Comparison of ENCODE assay signal across 15 cellular contexts in genomic region chrX:137550561-137551305, GRCh38. TPM values are rescaled to one million over a fixed set of nuclear protein-coding genes. Genes with fewer than 3 reads are reported as not detected.
DNase-seq lines count a peak whose midpoint lies in the region; ATAC-seq and TF ChIP-seq lines count a peak whose summit lies in the region.
"Had no signal": no experiment of that assay in that cellular context is flagged by ENCODE, and none has a peak within 500 bp of the region (broad histone marks: within the 10 kb centered on the region; RNA-seq: fewer than 3 reads in every experiment).

No MANE protein-coding gene starts in this region.

- peaks cover 34% of the 10 kb centered on the region for H3K27me3 Mint-ChIP-seq in activated naive CD4-positive, alpha-beta T cell treated with anti-CD3 and anti-CD28 coated beads for 36 hours (ENCODE audit: low read depth)
- H3K27me3 Mint-ChIP-seq in activated T-helper 17 cell treated with anti-CD3 and anti-CD28 coated beads, Interleukin-2, amount 50 U/mL, for 72 hours = peaks cover 18% of the 10 kb centered on the region
- H3K27me3 Mint-ChIP-seq in T-helper 2 cell treated with Interferon-gamma antibody and Interleukin-4, amounts not matched to agents 5 μg/mL and 100 μg/mL, for 36 hours (ENCODE audit: low read depth) = peaks cover 42% of the 10 kb centered on the region

- H3K27me3 ChIP-seq in iPS-18a (ENCODE audit: control insufficient read depth, insufficient read depth, low read length) (peaks cover 40% of the 10 kb centered on the region), sigmoid colon (peaks cover 38 to 67% (median 48%) of the 10 kb centered on the region in 3 donors)

- H3K4me1 ChIP-seq in iPS-18a (ENCODE audit: control insufficient read depth, low read depth, low read length) (peaks cover 7% of the 10 kb centered on the region), sigmoid colon (peaks cover 0 to 17% (median 9%) of the 10 kb centered on the region in 4 donors)
- H3K4me1 ChIP-seq: left lung had no signal

- peaks cover 11% of the 10 kb centered on the region for H3K4me1 Mint-ChIP-seq in activated naive CD4-positive, alpha-beta T cell treated with anti-CD3 and anti-CD28 coated beads for 36 hours (ENCODE audit: low read depth)
- no peaks in the 10 kb centered on the region for H3K4me1 Mint-ChIP-seq in activated T-helper 17 cell treated with anti-CD3 and anti-CD28 coated beads, Interleukin-2, amount 50 U/mL, for 72 hours
- H3K4me1 Mint-ChIP-seq in T-helper 2 cell treated with Interferon-gamma antibody and Interleukin-4, amounts not matched to agents 5 μg/mL and 100 μg/mL, for 36 hours (ENCODE audit: low read depth) = no peaks in the 10 kb centered on the region
- H3K4me1 Mint-ChIP-seq: activated CD4-positive, alpha-beta memory T cell treated with anti-CD3 and anti-CD28 coated beads, Interleukin-2, amount 10 ng/mL, durations not matched to agents 7 days and 5 days had no signal

- DNase-seq in activated naive CD4-positive, alpha-beta T cell treated with anti-CD3 and anti-CD28 coated beads for 36 hours = no peak
- DNase-seq in activated naive CD4-positive, alpha-beta T cell treated with anti-CD3 and anti-CD28 coated beads, Interleukin-2, amount 50 U/mL, for 16 hours = no peak
- DNase-seq in sigmoid colon (no peak), H4 (ENCODE audit: low spot score) (no peak)
- DNase-seq in T-helper 2 cell treated with Interferon-gamma antibody and Interleukin-4, amounts not matched to agents 5 μg/mL and 100 μg/mL, for 36 hours (ENCODE audit: low spot score) = no peak
- DNase-seq: activated CD4-positive, alpha-beta memory T cell treated with anti-CD3 and anti-CD28 coated beads, Interleukin-2, amount 10 ng/mL, durations not matched to agents 7 days and 5 days; activated effector memory CD4-positive, alpha-beta T cell treated with Interleukin-2 at 50 U/mL for 16 hours; head of caudate nucleus; left lung; naive thymus-derived CD8-positive, alpha-beta T cell; NCI-H1092; stimulated activated CD4-positive, alpha-beta T cell treated with anti-CD3 and anti-CD28 coated beads, Interleukin-4, amount 100 ng/mL, for 4 hours had no signal

- CTCF ChIA-PET in activated naive CD4-positive, alpha-beta T cell treated with anti-CD3 and anti-CD28 coated beads for 36 hours (lab: Charles Lee) = interaction anchor here (0.7 kb wide), 1 partner anchor 118 kb away, joined by 3 read pairs; no protein-coding TSS in a partner anchor

- intact Hi-C loops in activated naive CD4-positive, alpha-beta T cell treated with anti-CD3 and anti-CD28 coated beads for 36 hours (cut with micrococcal nuclease) = loop anchor here (1.0 kb wide), 1 partner anchor 18 kb away; no protein-coding TSS in a partner anchor
- intact Hi-C loops in sigmoid colon (cut with DNase I) = no loop called here

- no peaks in the 10 kb centered on the region for H3K36me3 Mint-ChIP-seq in activated naive CD4-positive, alpha-beta T cell treated with anti-CD3 and anti-CD28 coated beads for 36 hours (ENCODE audit: low read depth)
- H3K36me3 Mint-ChIP-seq in activated T-helper 17 cell treated with anti-CD3 and anti-CD28 coated beads, Interleukin-2, amount 50 U/mL, for 72 hours (ENCODE audit: low read depth) = no peaks in the 10 kb centered on the region
- no peaks in the 10 kb centered on the region for H3K36me3 Mint-ChIP-seq in T-helper 2 cell treated with Interferon-gamma antibody and Interleukin-4, amounts not matched to agents 5 μg/mL and 100 μg/mL, for 36 hours (ENCODE audit: low read depth)
- H3K36me3 Mint-ChIP-seq: naive thymus-derived CD8-positive, alpha-beta T cell had no signal

- H3K4me3 ChIP-seq in iPS-18a (ENCODE audit: low read length) (peak overlapping the region; percentile 54), sigmoid colon (peak overlapping the region in 3 of 4 donors; percentile 11 to 21 (median 18))
- H3K4me3 ChIP-seq: left lung had no signal

- peaks cover 3% of the 10 kb centered on the region for H3K9me3 ChIP-seq in iPS-18a (ENCODE audit: control insufficient read depth, low read depth, low read length)
- no peaks in the 10 kb centered on the region for H3K9me3 ChIP-seq in sigmoid colon
- H3K9me3 ChIP-seq: left lung had no signal

- no peak overlapping the region for H3K9ac ChIP-seq in iPS-18a (ENCODE audit: low read length)

- H3K27ac ChIP-seq in iPS-18a (ENCODE audit: low read length) (no peak overlapping the region), sigmoid colon (no peak overlapping the region)
- H3K27ac ChIP-seq: left lung had no signal

- H3K9me3 Mint-ChIP-seq in activated naive CD4-positive, alpha-beta T cell treated with anti-CD3 and anti-CD28 coated beads for 36 hours = no peaks in the 10 kb centered on the region
- H3K9me3 Mint-ChIP-seq in activated T-helper 17 cell treated with anti-CD3 and anti-CD28 coated beads, Interleukin-2, amount 50 U/mL, for 72 hours = no peaks in the 10 kb centered on the region
- no peaks in the 10 kb centered on the region for H3K9me3 Mint-ChIP-seq in T-helper 2 cell treated with Interferon-gamma antibody and Interleukin-4, amounts not matched to agents 5 μg/mL and 100 μg/mL, for 36 hours
- H3K9me3 Mint-ChIP-seq: activated CD4-positive, alpha-beta memory T cell treated with anti-CD3 and anti-CD28 coated beads, Interleukin-2, amount 10 ng/mL, durations not matched to agents 7 days and 5 days had no signal

- H3K4me3 Mint-ChIP-seq in activated naive CD4-positive, alpha-beta T cell treated with anti-CD3 and anti-CD28 coated beads for 36 hours = peak overlapping the region; percentile 27
- H3K4me3 Mint-ChIP-seq in activated T-helper 17 cell treated with anti-CD3 and anti-CD28 coated beads, Interleukin-2, amount 50 U/mL, for 72 hours = peak overlapping the region; percentile 20
- H3K4me3 Mint-ChIP-seq in T-helper 2 cell treated with Interferon-gamma antibody and Interleukin-4, amounts not matched to agents 5 μg/mL and 100 μg/mL, for 36 hours = no peak overlapping the region
- H3K4me3 Mint-ChIP-seq: activated CD4-positive, alpha-beta memory T cell treated with anti-CD3 and anti-CD28 coated beads, Interleukin-2, amount 10 ng/mL, durations not matched to agents 7 days and 5 days had no signal

- TF ChIP-seq EP300 in sigmoid colon (IDR thresholded peaks at IDR 0.05) = no peak

- WGBS in sigmoid colon, 2 donors = 9 to 20% methylated on average over 45 to 51 of the region's 51 CpGs

- H3K27ac Mint-ChIP-seq in activated naive CD4-positive, alpha-beta T cell treated with anti-CD3 and anti-CD28 coated beads for 36 hours = no peak overlapping the region
- no peak overlapping the region for H3K27ac Mint-ChIP-seq in activated T-helper 17 cell treated with anti-CD3 and anti-CD28 coated beads, Interleukin-2, amount 50 U/mL, for 72 hours
- H3K27ac Mint-ChIP-seq in T-helper 2 cell treated with Interferon-gamma antibody and Interleukin-4, amounts not matched to agents 5 μg/mL and 100 μg/mL, for 36 hours = no peak overlapping the region
- H3K27ac Mint-ChIP-seq: activated CD4-positive, alpha-beta memory T cell treated with anti-CD3 and anti-CD28 coated beads, Interleukin-2, amount 10 ng/mL, durations not matched to agents 7 days and 5 days; naive thymus-derived CD8-positive, alpha-beta T cell had no signal

- no peak for TF ChIP-seq POLR2A in sigmoid colon (IDR thresholded peaks at IDR 0.05)

- TF ChIP-seq CTCF in sigmoid colon (IDR thresholded peaks at IDR 0.05) = no peak

- ATAC-seq in activated T-helper 17 cell treated with anti-CD3 and anti-CD28 coated beads, Interleukin-2, amount 50 U/mL, for 72 hours (replicated peaks) = no peak
- ATAC-seq in GM19455 (IDR thresholded peaks at IDR 0.05; ENCODE audit: unreplicated experiment) = no peak
- ATAC-seq: left lung; naive thymus-derived CD8-positive, alpha-beta T cell had no signal

- H3K36me3 ChIP-seq in iPS-18a (ENCODE audit: control insufficient read depth, low read depth, low read length) = no peaks in the 10 kb centered on the region
- H3K36me3 ChIP-seq in sigmoid colon = no peaks in the 10 kb centered on the region
- H3K36me3 ChIP-seq: left lung had no signal

RNA-seq across cellular contexts. Expression of gene ZIC3, which starts 15.2 kb away (rescaled TPM):
- total RNA-seq in activated naive CD4-positive, alpha-beta T cell treated with anti-CD3 and anti-CD28 coated beads for 36 hours = not detected
- total RNA-seq in activated T-helper 17 cell treated with anti-CD3 and anti-CD28 coated beads, Interleukin-2, amount 50 U/mL, for 72 hours = not detected
- not detected for total RNA-seq in sigmoid colon
- not detected for polyA plus RNA-seq in sigmoid colon
- 0.02 TPM in 1 of 2 replicates, not detected in the other for total RNA-seq in H4 (2014; rRNA removed; shearing (Covaris generic))
- total RNA-seq: activated CD4-positive, alpha-beta memory T cell treated with anti-CD3 and anti-CD28 coated beads, Interleukin-2, amount 10 ng/mL, durations not matched to agents 7 days and 5 days; left lung; naive thymus-derived CD8-positive, alpha-beta T cell had no signal
- polyA plus RNA-seq: naive thymus-derived CD8-positive, alpha-beta T cell had no signal
